In the genomic region with DNA sequence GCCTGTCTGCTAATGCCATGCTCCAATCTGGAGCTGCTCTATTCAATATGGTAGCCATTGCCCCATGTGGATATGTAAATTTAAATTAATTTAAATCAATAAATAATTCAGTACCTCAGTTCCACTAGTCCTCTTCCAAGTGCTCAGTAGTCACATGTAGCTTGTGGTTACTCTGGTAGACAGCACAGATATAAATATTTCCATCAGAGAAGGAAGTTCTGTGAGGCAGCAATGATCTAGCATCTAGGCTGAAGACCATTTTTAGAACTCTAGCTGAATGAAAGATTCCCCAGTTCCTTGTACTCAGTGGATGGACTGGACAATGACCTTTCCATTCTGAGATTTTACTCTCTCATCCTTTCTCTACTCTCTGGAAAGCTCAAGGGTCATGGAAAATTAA, we compare ENCODE assay signal across 24 cellular contexts. TPM values are rescaled to one million over a fixed set of nuclear protein-coding genes. Genes with fewer than 3 reads are reported as not detected.
DNase-seq lines count a peak whose midpoint lies in the region.
"Had no signal": no experiment of that assay in that cellular context is flagged by ENCODE, and none has a peak within 500 bp of the region (broad histone marks: within the 10 kb centered on the region; RNA-seq: fewer than 3 reads in every experiment).

No MANE protein-coding gene starts in this region.

- H3K9me3 Mint-ChIP-seq in immature natural killer cell: no peaks in the 10 kb centered on the region
- H3K9me3 Mint-ChIP-seq: activated naive CD4-positive, alpha-beta T cell treated with anti-CD3 and anti-CD28 coated beads for 36 hours; H9; type B pancreatic cell had no signal

- H3K4me3 Mint-ChIP-seq in immature natural killer cell: no peak overlapping the region
- H3K4me3 Mint-ChIP-seq: activated naive CD4-positive, alpha-beta T cell treated with anti-CD3 and anti-CD28 coated beads for 36 hours; CD4-positive, CD25-positive, alpha-beta regulatory T cell; H9; neural progenitor cell; type B pancreatic cell had no signal

- peaks cover 18 to 19% of the 10 kb centered on the region in 2 donors for H3K4me1 Mint-ChIP-seq in immature natural killer cell

- no peaks in the 10 kb centered on the region for H3K36me3 Mint-ChIP-seq in immature natural killer cell
- H3K36me3 Mint-ChIP-seq: CD4-positive, CD25-positive, alpha-beta regulatory T cell; neural progenitor cell; type B pancreatic cell had no signal

- peak overlapping the region in 1 of 6 donors; percentile 77 for H3K27ac Mint-ChIP-seq in immature natural killer cell
- H3K27ac Mint-ChIP-seq: activated naive CD4-positive, alpha-beta T cell treated with anti-CD3 and anti-CD28 coated beads for 36 hours; H9; neural progenitor cell; type B pancreatic cell had no signal

- peaks cover 4 to 5% (median 5%) of the 10 kb centered on the region in 3 donors for H3K27me3 Mint-ChIP-seq in immature natural killer cell (ENCODE audit: low read depth in 3 of 3)
- H3K27me3 Mint-ChIP-seq: type B pancreatic cell had no signal

- DNase-seq in CD1c-positive myeloid dendritic cell (ENCODE audit: extremely low spot score) (peak; percentile 44), MV-4-11 (lab: John Stamatoyannopoulos, UW) (peak; percentile 78), amniotic epithelial cell (ENCODE audit: low read depth) (peak; percentile 7), pons (ENCODE audit: low spot score) (peak; percentile 71), NCI-H1092 (lab: John Stamatoyannopoulos, UW) (no peak), immature natural killer cell (no peak)
- no peak for DNase-seq in activated effector memory CD4-positive, alpha-beta T cell treated with anti-CD3 and anti-CD28 coated beads, Interleukin-2, amount 50 U/mL, for 16 hours
- DNase-seq: activated CD4-positive, alpha-beta T cell treated with anti-CD3 and anti-CD28 coated beads, Interleukin-2, amount 50 U/mL, for 48 hours; activated CD4-positive, CD25-positive, alpha-beta regulatory T cell; activated naive CD4-positive, alpha-beta T cell treated with anti-CD3 and anti-CD28 coated beads for 36 hours; adrenal gland; brain microvascular endothelial cell; CD4-positive, CD25-positive, alpha-beta regulatory T cell; DND-41; glutamatergic neuron; H9; kidney; NCI-H1105 treated with DMSO at 0.1 percent for 48 hours; NCI-H1930; NCI-H2227 treated with DMSO at 0.1 percent for 48 hours; NCI-H69; stimulated activated CD4-positive, alpha-beta T cell treated with anti-CD3 and anti-CD28 coated beads, Interleukin-4, amount 100 ng/mL, for 1 hour had no signal

RNA-seq across cellular contexts. Expression of a gene that starts 25.8 kb away (rescaled TPM):
- 100 to 1,000 TPM; 447 to 644 (median 455) TPM for polyA plus RNA-seq in immature natural killer cell

Comparison
In these comparisons a context has a peak if more than half of its experiments do, and no peak if none do; other contexts are left out.
1. DNase-seq: peak in CD1c-positive myeloid dendritic cell (single experiment), MV-4-11 (single experiment), amniotic epithelial cell (single experiment) and pons (single experiment); none in NCI-H1092 (single experiment), activated effector memory CD4-positive, alpha-beta T cell treated with anti-CD3 and anti-CD28 coated beads, Interleukin-2, amount 50 U/mL, for 16 hours (single experiment) and immature natural killer cell (0 of 3).